8 cellular contexts compared by ENCODE assay signal in the genomic region with DNA sequence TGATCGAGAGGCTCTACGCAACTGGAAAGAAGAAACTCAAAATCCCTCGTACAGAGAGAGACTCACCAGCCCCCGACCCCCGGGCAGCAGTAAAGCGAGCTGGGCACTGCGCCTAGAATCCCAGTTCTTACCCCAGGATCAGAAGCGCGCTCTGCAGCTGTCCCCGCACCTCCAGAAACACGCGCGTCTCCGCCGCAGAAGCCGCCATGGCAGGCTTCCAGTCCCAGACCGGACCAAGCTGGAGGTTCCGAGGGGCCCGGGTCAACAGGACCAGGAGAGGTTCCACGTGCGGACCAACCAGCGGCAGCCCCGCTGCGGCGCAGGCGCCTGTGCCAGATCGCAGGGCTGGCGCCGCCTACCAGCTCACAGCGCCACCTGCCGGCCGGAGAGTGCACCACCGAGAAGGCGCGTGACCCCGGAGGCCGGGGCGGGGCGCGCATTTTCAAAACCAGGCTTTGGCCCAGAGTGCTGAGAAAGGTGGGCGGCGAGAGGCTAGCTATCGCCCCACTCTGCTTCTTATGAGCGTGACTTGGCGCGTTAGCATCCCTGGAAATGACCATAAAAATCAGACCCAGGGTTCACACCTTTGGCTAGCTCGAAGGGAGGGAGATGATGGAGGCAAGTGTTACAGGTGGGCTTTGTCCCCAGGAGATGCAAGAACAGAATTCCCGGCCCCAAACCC.
DNase-seq lines count a peak whose midpoint lies in the region; ATAC-seq and TF ChIP-seq lines count a peak whose summit lies in the region.

UBE3D (minus strand) TSS at position 331 of the 682 bp plus-strand sequence; CDS start at position 208, 123 bp downstream.

- DNase-seq in NCI-H526 treated with DMSO at 0.1 percent for 48 hours (lab: John Stamatoyannopoulos, UW) (peak; percentile 74), ecto neural progenitor cell (ENCODE audit: low spot score) (peak; percentile 96), medulla oblongata (ENCODE audit: extremely low spot score) (peak; percentile 89)
- peak; percentile 94 to 95 for DNase-seq in activated CD4-positive, alpha-beta T cell treated with anti-CD3 and anti-CD28 coated beads, Interleukin-2, amount 50 U/mL, for 48 hours
- DNase-seq in stimulated activated CD4-positive, alpha-beta T cell treated with anti-CD3 and anti-CD28 coated beads, TNF-alpha, amount 100 ng/mL, for 48 hours (ENCODE audit: low read depth in 3 of 3), result peak; percentile 85 to 94 (median 88)

- peak; percentile 69 for ATAC-seq in HG03354 (IDR thresholded peaks at IDR 0.05; ENCODE audit: poor library complexity, severe bottlenecking, unreplicated experiment)

- TF ChIP-seq CTCF in C4-2B (conservative IDR thresholded peaks at IDR 0.05), result peak; percentile 95

- TF ChIP-seq POLR2A in GM19099 (IDR thresholded peaks at IDR 0.05; ENCODE audit: extremely low read depth, insufficient read length, low read depth), result peak; percentile 81

- H3K27ac ChIP-seq in C4-2B, result peak within 1 kb of the TSS; percentile 71

Comparison
In these comparisons a context has a peak if more than half of its experiments do, and no peak if none do; other contexts are left out.
1. Peak in every context shown above with its lines: DNase-seq, ATAC-seq and H3K27ac ChIP-seq.